In the genomic region with DNA sequence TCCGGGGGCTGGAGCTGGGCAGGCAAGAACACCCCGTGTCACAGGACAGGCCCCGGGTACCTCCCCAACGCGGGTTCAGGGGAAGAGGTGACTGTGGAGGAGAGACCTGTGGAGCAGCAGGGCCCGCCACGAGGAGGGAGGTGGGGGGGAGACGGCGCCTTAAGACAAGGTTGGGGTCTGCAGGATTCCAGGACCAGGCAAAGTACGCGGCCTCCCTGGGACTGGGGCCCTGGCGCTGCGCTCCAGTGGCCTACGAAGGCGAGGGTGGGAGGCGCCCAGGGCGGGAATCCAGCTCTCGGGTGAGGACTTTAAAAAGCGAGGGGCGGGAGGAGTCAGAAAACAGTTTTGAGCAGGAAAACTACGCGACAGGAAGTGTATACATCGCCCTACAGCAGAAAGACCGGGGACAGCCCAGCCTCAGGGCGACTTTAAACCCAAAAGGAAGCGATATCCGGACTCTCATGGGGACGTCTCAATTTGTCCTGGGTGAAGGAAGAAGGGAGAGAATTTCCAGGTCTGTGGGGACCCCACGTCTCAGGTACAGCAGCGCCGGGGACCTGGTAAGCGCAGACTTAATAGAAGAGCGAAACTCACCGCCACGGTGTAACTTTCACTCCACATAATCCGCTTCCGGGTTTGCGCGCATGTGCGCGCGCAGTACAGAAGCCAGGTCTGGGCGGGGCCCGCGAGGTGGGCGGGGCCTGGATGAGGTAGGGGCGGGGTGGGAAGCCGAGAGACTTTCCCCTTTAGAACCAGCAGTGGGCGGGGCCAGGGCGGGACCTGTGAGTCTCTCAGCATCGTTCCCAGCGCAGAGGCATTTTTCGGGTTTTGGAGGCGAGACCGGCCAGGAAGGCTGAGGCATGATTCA, we compare ENCODE assay signal across 1 cellular context.
TF ChIP-seq lines count a peak whose summit lies in the region.

ZNF83 (minus strand) TSS at position 638 of the 868 bp plus-strand sequence.

TF ChIP-seq in GM12878, 131 proteins besides CTCF, POLR2A, EP300 and RAD21 (continued from another document):
- TF ChIP-seq ATF2 (IDR thresholded peaks at IDR 0.05; ENCODE audit: low read length) (no peak), SREBF1 (IDR thresholded peaks at IDR 0.05; ENCODE audit: low read length) (no peak), MEF2B (IDR thresholded peaks at IDR 0.05; ENCODE audit: partially characterized antibody, poor library complexity, severe bottlenecking) (no peak), JUNB (IDR thresholded peaks at IDR 0.05) (no peak), TARDBP (IDR thresholded peaks at IDR 0.05; ENCODE audit: borderline replicate concordance) (no peak), ZNF622 (IDR thresholded peaks at IDR 0.05) (no peak)
